In the genomic region with DNA sequence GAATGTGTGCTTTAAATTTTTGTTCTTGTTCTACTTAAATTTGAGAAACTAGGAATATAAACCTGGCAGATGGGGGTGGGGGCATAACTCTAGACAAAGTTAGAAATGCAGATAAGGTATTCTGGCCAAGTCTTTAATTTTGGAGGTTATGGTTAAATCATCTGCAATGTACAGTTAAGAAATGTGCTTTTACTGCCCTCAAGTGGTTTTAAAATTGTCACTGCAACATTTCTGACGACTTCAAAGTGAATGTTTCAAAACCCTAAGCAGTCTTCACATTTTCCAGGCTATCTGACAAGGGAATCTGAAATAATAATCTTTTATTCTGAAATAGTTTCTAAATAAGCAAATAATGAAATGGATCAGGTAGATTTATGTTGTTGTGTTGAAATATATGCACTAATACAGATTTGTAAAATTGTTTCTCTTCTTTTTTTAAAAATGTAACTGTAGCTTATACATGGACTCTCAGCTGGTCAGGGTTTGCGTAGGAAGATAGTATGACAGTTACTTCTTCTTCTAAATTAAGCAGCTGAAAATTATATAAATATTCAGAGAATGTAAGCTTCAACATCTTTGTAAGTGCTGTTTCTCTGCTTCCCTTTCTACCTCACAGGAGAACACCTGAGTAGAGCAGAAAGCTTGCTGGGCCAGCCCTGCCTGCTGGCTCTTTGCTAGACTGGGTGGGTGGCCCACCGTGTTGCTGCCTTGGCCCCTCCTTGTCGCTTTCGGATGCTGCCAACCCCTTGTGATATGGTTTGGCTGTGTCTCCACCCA, we compare ENCODE assay signal across 9 cellular contexts. TPM values are rescaled to one million over a fixed set of nuclear protein-coding genes. Genes with fewer than 3 reads are reported as not detected.
DNase-seq lines count a peak whose midpoint lies in the region; ATAC-seq and TF ChIP-seq lines count a peak whose summit lies in the region.
"Had no signal": no experiment of that assay in that cellular context is flagged by ENCODE, and none has a peak within 500 bp of the region (broad histone marks: within the 10 kb centered on the region; RNA-seq: fewer than 3 reads in every experiment).

No MANE protein-coding gene starts in this region.

- no peaks in the 10 kb centered on the region for H3K27me3 ChIP-seq in SU-DHL-6 (ENCODE audit: low read length)

- H3K4me3 ChIP-seq in SU-DHL-6 (ENCODE audit: insufficient read depth, low read length, poor library complexity, severe bottlenecking) (no peak overlapping the region), fibroblast of the aortic adventitia (ENCODE audit: low read depth, low read length) (no peak overlapping the region)

- H3K36me3 Mint-ChIP-seq in activated naive CD4-positive, alpha-beta T cell treated with anti-CD3 and anti-CD28 coated beads for 36 hours (ENCODE audit: low read depth), result no peaks in the 10 kb centered on the region

- H3K27me3 Mint-ChIP-seq in activated naive CD4-positive, alpha-beta T cell treated with anti-CD3 and anti-CD28 coated beads for 36 hours (ENCODE audit: low read depth), result no peaks in the 10 kb centered on the region

- intact Hi-C loops in activated naive CD4-positive, alpha-beta T cell treated with anti-CD3 and anti-CD28 coated beads for 36 hours (cut with micrococcal nuclease), result loop anchor here (1.0 to 10.0 kb wide), 9 partner anchors 79 to 750 kb away; no protein-coding TSS in a partner anchor

- no peaks in the 10 kb centered on the region for H3K79me2 ChIP-seq in SU-DHL-6 (ENCODE audit: insufficient read depth, low read length)

- no peak overlapping the region for H3K9ac ChIP-seq in SU-DHL-6 (ENCODE audit: low read length)

- no peak overlapping the region for H3K4me2 ChIP-seq in SU-DHL-6 (ENCODE audit: low read depth, low read length, poor library complexity, severe bottlenecking)

- H4K20me1 ChIP-seq in SU-DHL-6 (ENCODE audit: low read depth, low read length), result no peaks in the 10 kb centered on the region

- no peak overlapping the region for H3K4me3 Mint-ChIP-seq in activated naive CD4-positive, alpha-beta T cell treated with anti-CD3 and anti-CD28 coated beads for 36 hours

- ATAC-seq in GM21515 (IDR thresholded peaks at IDR 0.05; ENCODE audit: unreplicated experiment) (peak; percentile 84), GM19467 (IDR thresholded peaks at IDR 0.05; ENCODE audit: unreplicated experiment) (no peak)

- CTCF ChIA-PET in activated naive CD4-positive, alpha-beta T cell treated with anti-CD3 and anti-CD28 coated beads for 36 hours (lab: Charles Lee), result interaction anchor here (0.7 to 2.1 kb wide), 10 partner anchors 15 to 626 kb away, joined by 3 to 11 read pairs (median 4); a partner anchor contains a TSS

- DNase-seq in DMS114 treated with DMSO at 0.1 percent for 48 hours (lab: John Stamatoyannopoulos, UW; ENCODE audit: unreplicated experiment) (peak; percentile 33), NCI-H1048 (lab: John Stamatoyannopoulos, UW) (peak; percentile 7), fibroblast of the aortic adventitia (ENCODE audit: low read depth) (peak; percentile 90), pons (ENCODE audit: low spot score) (peak; percentile 61)
- DNase-seq in activated naive CD4-positive, alpha-beta T cell treated with anti-CD3 and anti-CD28 coated beads for 36 hours, result no peak

- H3K9me3 Mint-ChIP-seq in activated naive CD4-positive, alpha-beta T cell treated with anti-CD3 and anti-CD28 coated beads for 36 hours, result no peaks in the 10 kb centered on the region

- no peaks in the 10 kb centered on the region for H3K4me1 Mint-ChIP-seq in activated naive CD4-positive, alpha-beta T cell treated with anti-CD3 and anti-CD28 coated beads for 36 hours (ENCODE audit: low read depth)

- no peaks in the 10 kb centered on the region for H3F3A ChIP-seq in SU-DHL-6 (ENCODE audit: insufficient read depth)

- no peaks in the 10 kb centered on the region for H3K9me3 ChIP-seq in SU-DHL-6 (ENCODE audit: insufficient read depth, low read length)

- no peak overlapping the region for H3K27ac Mint-ChIP-seq in activated naive CD4-positive, alpha-beta T cell treated with anti-CD3 and anti-CD28 coated beads for 36 hours

- no peaks in the 10 kb centered on the region for H3K36me3 ChIP-seq in SU-DHL-6 (ENCODE audit: low read length)

- peak; percentile 39 for TF ChIP-seq CTCF in SU-DHL-6 (IDR thresholded peaks at IDR 0.05; ENCODE audit: insufficient read depth, low read length, poor library complexity, severe bottlenecking)
- peak; percentile 62 for TF ChIP-seq CTCF in fibroblast of the aortic adventitia (IDR thresholded peaks at IDR 0.05; ENCODE audit: insufficient read depth, low read length)

- no peak overlapping the region for H3K27ac ChIP-seq in SU-DHL-6 (ENCODE audit: low read depth, low read length)

- H3K9me2 ChIP-seq in SU-DHL-6 (replicated peaks; ENCODE audit: insufficient read depth, low read length), result no peaks in the 10 kb centered on the region

- no peak overlapping the region for H2AFZ ChIP-seq in SU-DHL-6 (ENCODE audit: low read depth, low read length, severe bottlenecking)

RNA-seq across cellular contexts. Expression of a gene that starts 45.0 kb away (rescaled TPM):
- total RNA-seq in fibroblast of the aortic adventitia (ENCODE audit: low replicate concordance), result 0.25 and 4.5 TPM in 2 replicates
- not detected for total RNA-seq in activated naive CD4-positive, alpha-beta T cell treated with anti-CD3 and anti-CD28 coated beads for 36 hours
- total RNA-seq: T-helper 1 cell treated with Interleukin-12 subunit alpha and Interleukin-12 subunit beta and Interleukin-4 antibody, amounts not matched to agents 30 ng/mL and 1 ng/mL, for 36 hours had no signal
